In genomic region chr9:38443181-38443580, GRCh38 we compare ENCODE assay signal across 15 cellular contexts. TPM values are rescaled to one million over a fixed set of nuclear protein-coding genes. Genes with fewer than 3 reads are reported as not detected.
DNase-seq lines count a peak whose midpoint lies in the region; ATAC-seq, FAIRE-seq and TF ChIP-seq lines count a peak whose summit lies in the region.
"Had no signal": no experiment of that assay in that cellular context is flagged by ENCODE, and none has a peak within 500 bp of the region (broad histone marks: within the 10 kb centered on the region; RNA-seq: fewer than 3 reads in every experiment).

No MANE protein-coding gene starts in this region.

- peaks cover 0 to 11% of the 10 kb centered on the region in 2 donors for H3K27me3 ChIP-seq in left lung

- ATAC-seq in left lung (peak; percentile 88), HG02938 (IDR thresholded peaks at IDR 0.05; ENCODE audit: unreplicated experiment) (no peak)

- H3K4me1 ChIP-seq in left lung, result no peaks in the 10 kb centered on the region

- peak; percentile 35 for FAIRE-seq in urothelium cell line (lab: Jason Lieb, UNC)

- DNase-seq in HFF-Myc (ENCODE audit: extremely low read depth, low read depth) (peak; percentile 3), astrocyte of the spinal cord (ENCODE audit: low read depth, low spot score) (peak; percentile 14), left lung (no peak), urothelium cell line (ENCODE audit: low spot score) (peak; percentile 54), NCI-H774 (lab: John Stamatoyannopoulos, UW) (no peak), SKM-1 treated with dmso at 0.1 percent for 144 hours (lab: John Stamatoyannopoulos, UW; ENCODE audit: unreplicated experiment) (no peak)
- DNase-seq: activated CD4-positive, alpha-beta T cell treated with anti-CD3 and anti-CD28 coated beads, Interleukin-2, amount 50 U/mL, for 4 hours; CD8-positive, alpha-beta memory T cell; GM23248; NCI-H1436 treated with DMSO at 0.1 percent for 48 hours; NCI-H748 treated with DMSO at 0.1 percent for 48 hours; Right ventricle myocardium superior; stimulated activated CD4-positive, alpha-beta T cell treated with anti-CD3 and anti-CD28 coated beads, Interleukin-4, amount 100 ng/mL, for 24 hours had no signal

- intact Hi-C loops in left lung (cut with DNase I), result no loop called here

- no peak for TF ChIP-seq CTCF in HFF-Myc (IDR thresholded peaks at IDR 0.05; ENCODE audit: low read depth, low read length, missing control alignments)
- no peak for TF ChIP-seq CTCF in astrocyte of the spinal cord (IDR thresholded peaks at IDR 0.05; ENCODE audit: low read depth, low read length)
- TF ChIP-seq CTCF in left lung (IDR thresholded peaks at IDR 0.05), result no peak

- H3K36me3 ChIP-seq in left lung, result no peaks in the 10 kb centered on the region

- H3K4me3 ChIP-seq in HFF-Myc (replicated peaks; ENCODE audit: low read depth, low read length), result no peak overlapping the region
- no peak overlapping the region for H3K4me3 ChIP-seq in astrocyte of the spinal cord (ENCODE audit: low read depth, low read length)
- H3K4me3 ChIP-seq in left lung, result no peak overlapping the region
- H3K4me3 ChIP-seq: GM23248 had no signal

- in situ Hi-C loops in astrocyte of the spinal cord (cut with HindIII; ENCODE audit: low sequenced_read_pairs), result no loop called here

- H3K27ac ChIP-seq in left lung, result no peak overlapping the region
- H3K27ac ChIP-seq: GM23248, KMS-11 had no signal

- no peaks in the 10 kb centered on the region for H3K9me3 ChIP-seq in left lung

RNA-seq across cellular contexts. Expression of gene IGFBPL1, which starts 18.9 kb away (rescaled TPM):
- total RNA-seq in left lung, result 1 to 10 TPM; 3.2 to 5.9 TPM
- total RNA-seq: CD8-positive, alpha-beta memory T cell; Right ventricle myocardium superior had no signal

RNA-seq across cellular contexts. Expression of gene ALDH1B1, which starts 50.7 kb away (rescaled TPM):
- total RNA-seq in left lung, result 10 to 100 TPM; 18.3 to 27.1 TPM

Comparison
In these comparisons a context has a peak if more than half of its experiments do, and no peak if none do; other contexts are left out.
1. DNase-seq: peak in HFF-Myc (single experiment), astrocyte of the spinal cord (single experiment) and urothelium cell line (single experiment); none in left lung (0 of 2), NCI-H774 (single experiment) and SKM-1 treated with dmso at 0.1 percent for 144 hours (single experiment).